In genomic region chr14:103448097-103448496, GRCh38 we compare ENCODE assay signal across 1 cellular context.
TF ChIP-seq lines count a peak whose summit lies in the region.

No MANE protein-coding gene starts in this region.

TF ChIP-seq in K562, 482 proteins besides CTCF, POLR2A, EP300 and RAD21 (continued from another document):
- TF ChIP-seq GTF2B (IDR thresholded peaks at IDR 0.05; ENCODE audit: extremely low read depth, insufficient read length) (no peak), FOXA3 (CRISPR knock-in tag; conservative IDR thresholded peaks at IDR 0.05 in 1 of 2, IDR thresholded peaks at IDR 0.05 in 1 of 2) (peak in 1 of 2 experiments; percentile 80; a peak in 1 of 4 replicates)
